10 cellular contexts compared by ENCODE assay signal in genomic region chr13:33918199-33918932, GRCh38.
DNase-seq lines count a peak whose midpoint lies in the region; ATAC-seq lines count a peak whose summit lies in the region.
"Had no signal": no experiment of that assay in that cellular context is flagged by ENCODE, and none has a peak within 500 bp of the region (broad histone marks: within the 10 kb centered on the region; RNA-seq: fewer than 3 reads in every experiment).

No MANE protein-coding gene starts in this region.

- H4K91ac ChIP-seq in neuronal stem cell (ENCODE audit: low read depth, low read length, poor library complexity): no peak overlapping the region

- H3K27me3 ChIP-seq in neuronal stem cell (ENCODE audit: control insufficient read depth in 3 of 3, insufficient read depth in 3 of 3, low read depth in 1 of 3, low read length in 3 of 3): no peaks in the 10 kb centered on the region
- H3K27me3 ChIP-seq: tibial nerve had no signal

- no peak overlapping the region for H4K8ac ChIP-seq in neuronal stem cell (ENCODE audit: low read depth, low read length)

- H2BK15ac ChIP-seq in neuronal stem cell (ENCODE audit: low read length): no peak overlapping the region

- H3K14ac ChIP-seq in neuronal stem cell (ENCODE audit: low read length): no peak overlapping the region

- no CpG with 5 or more reads among the region's 7 CpGs for WGBS in neuronal stem cell (ENCODE audit: extremely low coverage in 2 of 2, insufficient read length in 2 of 2, insufficient replicate concordance in 1 of 2), 2 donors

- no peak overlapping the region for H3K4me3 ChIP-seq in neuronal stem cell (ENCODE audit: low read length in 2 of 2)
- H3K4me3 ChIP-seq: tibial nerve had no signal

- no peak overlapping the region for H2BK5ac ChIP-seq in neuronal stem cell (ENCODE audit: low read length)

- no peak overlapping the region for H3K4me2 ChIP-seq in neuronal stem cell (ENCODE audit: insufficient read depth, low read length, poor library complexity, severe bottlenecking)

- no peaks in the 10 kb centered on the region for H3K36me3 ChIP-seq in neuronal stem cell (replicated peaks in 1 of 2; ENCODE audit: control insufficient read depth in 2 of 2, insufficient read depth in 2 of 2, low read length in 2 of 2)
- H3K36me3 ChIP-seq: tibial nerve, WERI-Rb-1 had no signal

- peak overlapping the region; percentile 10 for H2AFZ ChIP-seq in neuronal stem cell (ENCODE audit: low read length)

- no peak overlapping the region for H2BK120ac ChIP-seq in neuronal stem cell (ENCODE audit: low read depth, low read length)

- H2BK12ac ChIP-seq in neuronal stem cell (ENCODE audit: low read length): no peak overlapping the region

- no peak overlapping the region for H3K27ac ChIP-seq in neuronal stem cell (replicated peaks; ENCODE audit: low read length)
- H3K27ac ChIP-seq: WERI-Rb-1 had no signal

- H3K18ac ChIP-seq in neuronal stem cell (ENCODE audit: low read length): no peak overlapping the region

- intact Hi-C loops in sciatic nerve (cut with DNase I): no loop called here

- peaks cover 3 to 5% of the 10 kb centered on the region in 2 donors for H3K4me1 ChIP-seq in neuronal stem cell (ENCODE audit: control insufficient read depth in 2 of 2, insufficient read depth in 1 of 2, low read depth in 1 of 2, low read length in 2 of 2)
- H3K4me1 ChIP-seq: tibial nerve had no signal

- H3K9me3 ChIP-seq in neuronal stem cell (replicated peaks in 1 of 2; ENCODE audit: control insufficient read depth in 2 of 2, insufficient read depth in 1 of 2, low read depth in 1 of 2, low read length in 2 of 2): no peaks in the 10 kb centered on the region
- H3K9me3 ChIP-seq: tibial nerve had no signal

- H3K9ac ChIP-seq in neuronal stem cell (ENCODE audit: low read depth, low read length, poor library complexity): no peak overlapping the region

- H3K79me1 ChIP-seq in neuronal stem cell (ENCODE audit: low read depth, low read length): no peaks in the 10 kb centered on the region

- ATAC-seq in sciatic nerve: no peak
- no peak for ATAC-seq in HG03135 (IDR thresholded peaks at IDR 0.05; ENCODE audit: unreplicated experiment)

- DNase-seq in H4 (ENCODE audit: low spot score) (peak; percentile 75), NCI-H510A (lab: John Stamatoyannopoulos, UW) (peak; percentile 1), dedifferentiated amniotic fluid mesenchymal stem cell (ENCODE audit: extremely low spot score) (peak; percentile 80), neuronal stem cell (ENCODE audit: low spot score) (no peak), NCI-H1048 (lab: John Stamatoyannopoulos, UW) (no peak), sciatic nerve (ENCODE audit: low spot score) (no peak), OCI-M2 (lab: John Stamatoyannopoulos, UW; ENCODE audit: unreplicated experiment) (no peak)
- DNase-seq: WERI-Rb-1 had no signal

- no peak overlapping the region for H3K4ac ChIP-seq in neuronal stem cell (ENCODE audit: low read length)

- H2AK5ac ChIP-seq in neuronal stem cell (ENCODE audit: low read depth, low read length): no peak overlapping the region

- no peak overlapping the region for H3K23ac ChIP-seq in neuronal stem cell (ENCODE audit: low read depth, low read length, poor library complexity)

Comparison
In these comparisons a context has a peak if more than half of its experiments do, and no peak if none do; other contexts are left out.
1. DNase-seq: peak in H4 (single experiment), NCI-H510A (single experiment) and dedifferentiated amniotic fluid mesenchymal stem cell (single experiment); none in neuronal stem cell (single experiment), NCI-H1048 (single experiment), sciatic nerve (single experiment) and OCI-M2 (single experiment).